In genomic region chr1:150258275-150258666, GRCh38 we compare ENCODE assay signal across 19 cellular contexts. TPM values are rescaled to one million over a fixed set of nuclear protein-coding genes. Genes with fewer than 3 reads are reported as not detected.
DNase-seq lines count a peak whose midpoint lies in the region; ATAC-seq, FAIRE-seq and TF ChIP-seq lines count a peak whose summit lies in the region.
"Had no signal": no experiment of that assay in that cellular context is flagged by ENCODE, and none has a peak within 500 bp of the region (broad histone marks: within the 10 kb centered on the region; RNA-seq: fewer than 3 reads in every experiment).

No MANE protein-coding gene starts in this region.

- intact Hi-C loops in Right ventricle myocardium superior (cut with DNase I): no loop called here
- intact Hi-C loops in uterus (cut with DNase I; ENCODE audit: low total_unique reads): no loop called here
- intact Hi-C loops in kidney (cut with DNase I): no loop called here

- H3K4me2 ChIP-seq in neural cell (ENCODE audit: low read length) (no peak overlapping the region), SK-N-SH (no peak overlapping the region)
- H3K4me2 ChIP-seq: A549 had no signal

- peak overlapping the region; percentile 36 for H3K9ac ChIP-seq in neural cell (ENCODE audit: low read length)
- H3K9ac ChIP-seq in SK-N-SH: no peak overlapping the region
- H3K9ac ChIP-seq in kidney (ENCODE audit: low read length in 2 of 2): no peak overlapping the region

- WGBS in iPS DF 6.9 (ENCODE audit: insufficient coverage, insufficient read length): no CpG with 5 or more reads among the region's 2 CpGs
- WGBS in SK-N-SH (ENCODE audit: low lambda C conversion rate): 100% methylated on average over 2 of the region's 2 CpGs

- peak overlapping the region; percentile 70 to 78 for H3K27ac ChIP-seq in right atrium auricular region
- peak overlapping the region; percentile 8 for H3K27ac ChIP-seq in iPS DF 6.9 (ENCODE audit: low read length)
- no peak overlapping the region for H3K27ac ChIP-seq in neural cell (ENCODE audit: low read length)
- no peak overlapping the region for H3K27ac ChIP-seq in SK-N-SH (ENCODE audit: low read depth in 2 of 2, low read length in 1 of 2)
- no peak overlapping the region for H3K27ac ChIP-seq in uterus
- H3K27ac ChIP-seq in kidney (ENCODE audit: low read depth in 2 of 2, low read length in 2 of 2): no peak overlapping the region
- H3K27ac ChIP-seq: A549, thoracic aorta had no signal

- H3K9me3 ChIP-seq in right atrium auricular region (no peaks in the 10 kb centered on the region), iPS DF 6.9 (ENCODE audit: control insufficient read depth, insufficient read depth, low read length) (no peaks in the 10 kb centered on the region), neural cell (ENCODE audit: low read length) (no peaks in the 10 kb centered on the region), SK-N-SH (no peaks in the 10 kb centered on the region), uterus (no peaks in the 10 kb centered on the region), kidney (ENCODE audit: control insufficient read depth in 1 of 2, low read length in 2 of 2) (no peaks in the 10 kb centered on the region)
- H3K9me3 ChIP-seq: A549, mucosa of descending colon, thoracic aorta had no signal

- no peak for FAIRE-seq in kidney (lab: Jason Lieb, UNC)
- FAIRE-seq: A549 had no signal

- no peaks in the 10 kb centered on the region for H3K79me2 ChIP-seq in neural cell (replicated peaks; ENCODE audit: insufficient read depth, low read length)
- H3K79me2 ChIP-seq in SK-N-SH (ENCODE audit: insufficient read depth): no peaks in the 10 kb centered on the region

- TF ChIP-seq CTCF in right atrium auricular region (IDR thresholded peaks at IDR 0.05) (no peak), neural cell (IDR thresholded peaks at IDR 0.05; ENCODE audit: poor library complexity, severe bottlenecking) (no peak), SK-N-SH (IDR thresholded peaks at IDR 0.05) (no peak), uterus (IDR thresholded peaks at IDR 0.05) (no peak), kidney (IDR thresholded peaks at IDR 0.05; ENCODE audit: borderline replicate concordance, extremely low read depth, insufficient read depth) (no peak)

- H3K36me3 ChIP-seq in right atrium auricular region (no peaks in the 10 kb centered on the region), iPS DF 6.9 (ENCODE audit: control insufficient read depth, insufficient read depth, low read length) (peaks cover 13% of the 10 kb centered on the region; the same call in 1 of the 2 replicates), neural cell (ENCODE audit: insufficient read depth, low read length) (no peaks in the 10 kb centered on the region), SK-N-SH (replicated peaks in 1 of 2; ENCODE audit: control insufficient read depth in 1 of 2, insufficient read depth in 2 of 2, low read length in 1 of 2) (no peaks in the 10 kb centered on the region), uterus (no peaks in the 10 kb centered on the region), kidney (ENCODE audit: control insufficient read depth in 1 of 2, insufficient read depth in 2 of 2, low read length in 2 of 2) (no peaks in the 10 kb centered on the region)
- H3K36me3 ChIP-seq: thoracic aorta had no signal

- H3K4me3 ChIP-seq in right atrium auricular region: peak overlapping the region; percentile 3 to 15
- peak overlapping the region; percentile 45; the same call in 1 of the 2 replicates for H3K4me3 ChIP-seq in iPS DF 6.9 (ENCODE audit: low read length)
- no peak overlapping the region for H3K4me3 ChIP-seq in neural cell (ENCODE audit: low read length)
- no peak overlapping the region for H3K4me3 ChIP-seq in SK-N-SH (ENCODE audit: low read depth in 2 of 2, low read length in 1 of 2)
- no peak overlapping the region for H3K4me3 ChIP-seq in uterus
- no peak overlapping the region for H3K4me3 ChIP-seq in kidney (ENCODE audit: low read length in 2 of 2)
- H3K4me3 ChIP-seq: A549, mucosa of descending colon, thoracic aorta had no signal

- TF ChIP-seq POLR2A in uterus (IDR thresholded peaks at IDR 0.05): no peak

- CTCF ChIA-PET in SK-N-SH (lab: Yijun Ruan, JAX): interaction anchor here (0.9 to 8.7 kb wide), 3 partner anchors 11 to 665 kb away, joined by 3 to 110 read pairs (median 3); partner anchors contain the start of gene CIART

- no peaks in the 10 kb centered on the region for H3F3A ChIP-seq in neural cell (ENCODE audit: insufficient read depth, low read length, poor library complexity, severe bottlenecking)
- H3F3A ChIP-seq in SK-N-SH (replicated peaks; ENCODE audit: insufficient read depth): peaks cover 12% of the 10 kb centered on the region

- no peak for DNase-seq in right atrium auricular region (ENCODE audit: low spot score)
- DNase-seq in Right ventricle myocardium superior: no peak
- no peak for DNase-seq in iPS DF 6.9 (ENCODE audit: low read depth, low spot score)
- no peak for DNase-seq in SK-N-SH
- DNase-seq in uterus: no peak
- DNase-seq in AML-193 (lab: John Stamatoyannopoulos, UW): no peak
- no peak for DNase-seq in kidney
- DNase-seq: activated CD4-positive, alpha-beta T cell treated with anti-CD3 and anti-CD28 coated beads, Interleukin-2, amount 10 ng/mL, durations not matched to agents 24 days and 14 days; activated T-cell treated with anti-CD3 and anti-CD28 coated beads for 4 hours; CD4-positive, alpha-beta T cell; effector memory CD8-positive, alpha-beta T cell; EL; mucosa of descending colon; T-helper 9 cell had no signal

- POLR2A ChIA-PET in SK-N-SH (lab: Yijun Ruan, JAX): interaction anchor here (2.1 kb wide), 1 partner anchor 11 kb away, joined by 9 read pairs; the partner anchor contains the start of gene APH1A

- H2AFZ ChIP-seq in neural cell (ENCODE audit: low read depth, low read length) (peak overlapping the region; percentile 40), SK-N-SH (ENCODE audit: low read depth) (no peak overlapping the region)

- TF ChIP-seq RAD21 in neural cell (conservative IDR thresholded peaks at IDR 0.05): no peak
- no peak for TF ChIP-seq RAD21 in SK-N-SH (IDR thresholded peaks at IDR 0.05; ENCODE audit: low read length)

- no peaks in the 10 kb centered on the region for H3K27me3 ChIP-seq in right atrium auricular region
- H3K27me3 ChIP-seq in iPS DF 6.9 (ENCODE audit: control insufficient read depth, insufficient read depth, low read length): no peaks in the 10 kb centered on the region
- H3K27me3 ChIP-seq in neural cell (ENCODE audit: insufficient read depth, low read depth, low read length): no peaks in the 10 kb centered on the region
- H3K27me3 ChIP-seq in SK-N-SH (ENCODE audit: insufficient read depth): no peaks in the 10 kb centered on the region
- H3K27me3 ChIP-seq in uterus: no peaks in the 10 kb centered on the region

- no peak for TF ChIP-seq EP300 in neural cell (conservative IDR thresholded peaks at IDR 0.05; ENCODE audit: poor library complexity, severe bottlenecking)
- no peak for TF ChIP-seq EP300 in SK-N-SH (IDR thresholded peaks at IDR 0.05; ENCODE audit: borderline replicate concordance in 1 of 2, low read depth in 1 of 2, low read length in 1 of 2)

- ATAC-seq in Right ventricle myocardium superior (ENCODE audit: poor library complexity): no peak
- ATAC-seq: A549; activated naive CD4-positive, alpha-beta T cell treated with anti-CD3 and anti-CD28 coated beads, Interleukin-2, amount 50 U/mL, for 72 hours; effector memory CD8-positive, alpha-beta T cell; mucosa of descending colon had no signal

- H3K9me2 ChIP-seq in neural cell (ENCODE audit: insufficient read depth, low read length) (no peaks in the 10 kb centered on the region), SK-N-SH (no peaks in the 10 kb centered on the region)

- no peaks in the 10 kb centered on the region for H4K20me1 ChIP-seq in neural cell (ENCODE audit: insufficient read depth)
- no peaks in the 10 kb centered on the region for H4K20me1 ChIP-seq in SK-N-SH (ENCODE audit: insufficient read depth)

- H3K4me1 ChIP-seq in right atrium auricular region: peaks cover 0 to 40% of the 10 kb centered on the region in 2 donors
- H3K4me1 ChIP-seq in iPS DF 6.9 (ENCODE audit: control insufficient read depth, insufficient read depth, low read length): peaks cover 4% of the 10 kb centered on the region; the same call in 1 of the 2 replicates
- H3K4me1 ChIP-seq in SK-N-SH (ENCODE audit: control insufficient read depth in 1 of 2, insufficient read depth in 2 of 2, low read depth in 1 of 2, low read length in 1 of 2): peaks cover 17 to 21% of the 10 kb centered on the region in 2 experiments; a peak in 3 of 4 replicates
- peaks cover 0 to 8% of the 10 kb centered on the region in 2 donors for H3K4me1 ChIP-seq in uterus
- H3K4me1 ChIP-seq in kidney (ENCODE audit: control insufficient read depth in 1 of 2, insufficient read depth in 1 of 2, low read depth in 1 of 2, low read length in 2 of 2): peaks cover 14% of the 10 kb centered on the region in 2 donors

RNA-seq across cellular contexts. Expression of gene CA14, which starts 0.7 kb away (rescaled TPM):
- total RNA-seq in right atrium auricular region (1 to 10 TPM; 4.2 to 5.7 TPM), Right ventricle myocardium superior (14.0 TPM), uterus (under 1 TPM in 2 of 4 donors, not detected in 2; 0.88 to 0.90 TPM), kidney (0.35 TPM)
- polyA plus RNA-seq in neural cell (1.1 and 1.5 TPM in 2 replicates), SK-N-SH (2012; rRNA removed) (0.08 and 0.16 TPM in 2 replicates), kidney (ENCODE audit: insufficient read depth, low read depth, low replicate concordance) (0.41 TPM)
- polyA minus RNA-seq in neural cell: 0.35 TPM in 1 of 2 replicates, not detected in the other
- 0.10 and 0.13 TPM in 2 replicates for polyA plus RNA-seq in SK-N-SH (2012; cell fraction: cytosol; rRNA removed)
- polyA plus RNA-seq in SK-N-SH (2012; cell fraction: nucleus; rRNA removed): 0.07 and 0.15 TPM in 2 replicates
- total RNA-seq: activated CD4-positive, alpha-beta T cell treated with anti-CD3 and anti-CD28 coated beads, Interleukin-2, amount 10 ng/mL, durations not matched to agents 24 days and 14 days; activated naive CD4-positive, alpha-beta T cell treated with anti-CD3 and anti-CD28 coated beads, Interleukin-2, amount 50 U/mL, for 72 hours; CD4-positive, alpha-beta T cell; pulmonary artery endothelial cell; thoracic aorta had no signal
- polyA plus RNA-seq: A549 had no signal

RNA-seq across cellular contexts. Expression of gene APH1A, which starts 10.5 kb away (rescaled TPM):
- total RNA-seq in right atrium auricular region: 10 to 100 TPM; 60.6 to 64.9 TPM
- 53.6 TPM for total RNA-seq in Right ventricle myocardium superior
- 164 and 167 TPM in 2 replicates for polyA plus RNA-seq in neural cell
- 76.2 and 78.0 TPM in 2 replicates for polyA minus RNA-seq in neural cell
- 175 and 232 TPM in 2 replicates for polyA plus RNA-seq in SK-N-SH (2012; rRNA removed)
- polyA plus RNA-seq in SK-N-SH (2012; cell fraction: cytosol; rRNA removed): 141 and 194 TPM in 2 replicates
- polyA plus RNA-seq in SK-N-SH (2012; cell fraction: nucleus; rRNA removed): 83.8 and 134 TPM in 2 replicates
- 10 to 100 TPM; 33.2 to 96.7 (median 68.8) TPM for total RNA-seq in uterus
- 147 TPM for total RNA-seq in kidney
- polyA plus RNA-seq in kidney (ENCODE audit: insufficient read depth, low read depth, low replicate concordance): 116 TPM

RNA-seq across cellular contexts. Expression of gene C1orf54, which starts 14.3 kb away (rescaled TPM):
- total RNA-seq in right atrium auricular region (10 to 100 TPM in 1 of 2 donors, 1 to 10 TPM in 1; 9.6 to 10.0 TPM), Right ventricle myocardium superior (8.8 TPM), uterus (10 to 100 TPM in 1 of 4 donors, 1 to 10 TPM in 2, under 1 TPM in 1; 0.88 to 60.8 (median 6.2) TPM), kidney (17.1 TPM)
- polyA plus RNA-seq in neural cell (2.6 and 17.1 TPM in 2 replicates), SK-N-SH (2012; rRNA removed) (18.0 and 25.7 TPM in 2 replicates), kidney (ENCODE audit: insufficient read depth, low read depth, low replicate concordance) (67.2 TPM)
- not detected in 2 replicates for polyA minus RNA-seq in neural cell
- 25.4 and 34.1 TPM in 2 replicates for polyA plus RNA-seq in SK-N-SH (2012; cell fraction: cytosol; rRNA removed)
- polyA plus RNA-seq in SK-N-SH (2012; cell fraction: nucleus; rRNA removed): 5.4 and 9.7 TPM in 2 replicates

RNA-seq across cellular contexts. Expression of gene ANP32E, which starts 22.4 kb away (rescaled TPM):
- total RNA-seq in right atrium auricular region (10 to 100 TPM; 19.0 to 24.5 TPM), Right ventricle myocardium superior (24.9 TPM), uterus (10 to 100 TPM in 3 of 4 donors, 1 to 10 TPM in 1; 1.3 to 55.1 (median 38.6) TPM), kidney (41.7 TPM)
- polyA plus RNA-seq in neural cell (16.6 and 17.9 TPM in 2 replicates), SK-N-SH (2012; rRNA removed) (8.2 and 8.7 TPM in 2 replicates), kidney (ENCODE audit: insufficient read depth, low read depth, low replicate concordance) (22.1 TPM)
- polyA minus RNA-seq in neural cell: 11.0 and 17.2 TPM in 2 replicates
- polyA plus RNA-seq in SK-N-SH (2012; cell fraction: cytosol; rRNA removed): 15.8 and 22.2 TPM in 2 replicates
- polyA plus RNA-seq in SK-N-SH (2012; cell fraction: nucleus; rRNA removed): 0.87 and 2.7 TPM in 2 replicates

RNA-seq across cellular contexts. Expression of gene CIART, which starts 24.1 kb away (rescaled TPM):
- 1 to 10 TPM; 4.0 to 4.2 TPM for total RNA-seq in right atrium auricular region
- total RNA-seq in Right ventricle myocardium superior: 11.8 TPM
- 7.3 and 9.1 TPM in 2 replicates for polyA plus RNA-seq in neural cell
- polyA minus RNA-seq in neural cell: 4.7 and 5.1 TPM in 2 replicates
- 3.2 and 4.4 TPM in 2 replicates for polyA plus RNA-seq in SK-N-SH (2012; rRNA removed)
- 1.6 and 2.3 TPM in 2 replicates for polyA plus RNA-seq in SK-N-SH (2012; cell fraction: cytosol; rRNA removed)
- polyA plus RNA-seq in SK-N-SH (2012; cell fraction: nucleus; rRNA removed): 6.7 and 7.9 TPM in 2 replicates
- 10 to 100 TPM in 1 of 4 donors, 1 to 10 TPM in 2, not detected in 1; 2.9 to 30.3 (median 4.9) TPM for total RNA-seq in uterus
- 8.8 TPM for total RNA-seq in kidney
- polyA plus RNA-seq in kidney (ENCODE audit: insufficient read depth, low read depth, low replicate concordance): 9.1 TPM

Comparison
In these comparisons a context has a peak if more than half of its experiments do, and no peak if none do; other contexts are left out.
1. H3K27ac ChIP-seq: peak in right atrium auricular region (2 of 2) and iPS DF 6.9 (single experiment); none in neural cell (single experiment), SK-N-SH (0 of 2), uterus (0 of 2) and kidney (0 of 2).
2. H3K4me3 ChIP-seq: peak in right atrium auricular region (2 of 2) and iPS DF 6.9 (single experiment); none in neural cell (single experiment), SK-N-SH (0 of 2), uterus (0 of 2) and kidney (0 of 2).